Comparison of ENCODE assay signal across 21 cellular contexts in the genomic region with DNA sequence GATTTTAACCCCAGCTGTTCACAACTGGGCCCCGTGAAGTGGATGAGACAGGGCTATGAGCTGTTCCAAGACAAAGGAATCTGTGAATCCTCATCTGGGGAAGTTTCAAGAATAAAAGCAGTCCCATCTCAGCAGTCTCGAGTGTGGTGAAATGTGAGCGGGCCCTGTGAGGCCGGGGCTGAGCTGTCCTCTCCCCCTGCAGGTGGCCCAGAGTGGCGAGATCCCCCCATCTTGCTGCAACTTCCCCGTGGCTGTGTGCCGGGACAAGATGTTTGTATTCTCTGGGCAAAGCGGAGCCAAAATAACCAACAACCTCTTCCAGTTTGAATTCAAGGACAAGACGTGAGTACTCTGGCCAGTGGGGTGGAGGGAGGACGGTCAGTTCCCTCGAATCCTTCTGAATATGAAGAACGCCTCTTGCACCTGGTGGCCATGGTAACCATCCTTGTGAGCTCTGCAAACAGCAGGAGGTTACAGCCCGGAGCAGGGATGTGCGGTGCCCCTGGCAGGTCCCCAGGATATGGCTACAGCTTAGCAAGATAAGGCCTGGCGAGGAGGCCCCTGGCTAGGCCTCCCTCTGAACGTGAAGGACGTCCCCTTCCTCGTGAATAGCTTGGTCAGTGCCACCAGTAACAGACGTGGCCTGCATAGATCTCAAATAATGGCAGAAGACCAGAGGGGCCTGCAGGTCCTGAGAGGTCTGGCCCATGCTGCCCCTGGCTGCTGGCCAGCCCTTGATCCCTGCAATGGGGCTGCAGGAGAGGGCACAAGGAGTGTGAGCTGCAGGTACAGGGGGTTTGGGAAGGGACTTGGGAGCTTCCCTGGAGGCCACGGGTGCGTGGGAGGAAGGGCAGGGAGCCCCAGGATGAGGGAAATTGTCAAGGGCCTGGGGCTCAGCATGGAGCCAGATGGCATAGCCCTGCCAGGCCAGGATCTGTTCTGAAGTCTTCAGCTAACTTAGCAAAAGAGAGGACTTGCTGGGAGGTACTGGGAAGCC. TPM values are rescaled to one million over a fixed set of nuclear protein-coding genes. Genes with fewer than 3 reads are reported as not detected.
DNase-seq lines count a peak whose midpoint lies in the region; ATAC-seq and TF ChIP-seq lines count a peak whose summit lies in the region.
"Had no signal": no experiment of that assay in that cellular context is flagged by ENCODE, and none has a peak within 500 bp of the region (broad histone marks: within the 10 kb centered on the region; RNA-seq: fewer than 3 reads in every experiment).

No MANE protein-coding gene starts in this region.

- H3K4me2 ChIP-seq in BLaER1 treated with 17β-estradiol and CSF1 and Interleukin-3, amounts not matched to agents 10 nM and 100 nM = peak overlapping the region in 9 of 11 experiments; percentile 54 to 70 (median 62); a peak in 13 of 22 replicates

- H3K27me3 ChIP-seq in BLaER1 treated with 17β-estradiol and CSF1 and Interleukin-3, amounts not matched to agents 10 nM and 100 nM = no peaks in the 10 kb centered on the region
- H3K27me3 ChIP-seq: SJCRH30 had no signal

- peaks cover 0 to 86% (median 16%) of the 10 kb centered on the region in 11 experiments; a peak in 11 of 22 replicates for H4K20me1 ChIP-seq in BLaER1 treated with 17β-estradiol and CSF1 and Interleukin-3, amounts not matched to agents 10 nM and 100 nM

- H3K9me3 ChIP-seq in BLaER1 treated with 17β-estradiol and CSF1 and Interleukin-3, amounts not matched to agents 10 nM and 100 nM (replicated peaks in 1 of 11) = no peaks in the 10 kb centered on the region
- H3K9me3 ChIP-seq in T-helper 17 cell (ENCODE audit: control insufficient read depth, low read length, poor library complexity, severe bottlenecking) = no peaks in the 10 kb centered on the region
- H3K9me3 ChIP-seq: SJCRH30 had no signal

- H3K9ac ChIP-seq in BLaER1 treated with 17β-estradiol and CSF1 and Interleukin-3, amounts not matched to agents 10 nM and 100 nM = peak overlapping the region in 9 of 11 experiments; percentile 15 to 50 (median 44); a peak in 8 of 22 replicates

- H3K36me3 ChIP-seq in BLaER1 treated with 17β-estradiol and CSF1 and Interleukin-3, amounts not matched to agents 10 nM and 100 nM = peaks cover 52 to 90% (median 80%) of the 10 kb centered on the region in 11 experiments

- H3K36me3 Mint-ChIP-seq in T-helper 17 cell (ENCODE audit: low read depth) = peaks cover 9% of the 10 kb centered on the region
- H3K36me3 Mint-ChIP-seq in stimulated activated effector memory CD8-positive, alpha-beta T cell treated with anti-CD3 and anti-CD28 coated beads, Interleukin-12 subunit alpha, Interleukin-12 subunit beta, amount 100 ng/mL, for 72 hours = peaks cover 50% of the 10 kb centered on the region

- no peak overlapping the region for H3K4me3 Mint-ChIP-seq in T-helper 17 cell
- H3K4me3 Mint-ChIP-seq in stimulated activated effector memory CD8-positive, alpha-beta T cell treated with anti-CD3 and anti-CD28 coated beads, Interleukin-12 subunit alpha, Interleukin-12 subunit beta, amount 100 ng/mL, for 72 hours = no peak overlapping the region
- H3K4me3 Mint-ChIP-seq: CD8-positive, alpha-beta memory T cell had no signal

- peaks cover 12 to 21% (median 19%) of the 10 kb centered on the region in 10 experiments for H3K4me1 ChIP-seq in BLaER1 treated with 17β-estradiol and CSF1 and Interleukin-3, amounts not matched to agents 10 nM and 100 nM
- H3K4me1 ChIP-seq: SJCRH30 had no signal

- no peak overlapping the region for H3K4me3 ChIP-seq in BLaER1 treated with 17β-estradiol and CSF1 and Interleukin-3, amounts not matched to agents 10 nM and 100 nM
- H3K4me3 ChIP-seq in choroid plexus epithelial cell (ENCODE audit: low read depth, low read length) = no peak overlapping the region
- H3K4me3 ChIP-seq: SJCRH30 had no signal

- no peaks in the 10 kb centered on the region for H3K9me3 Mint-ChIP-seq in stimulated activated effector memory CD8-positive, alpha-beta T cell treated with anti-CD3 and anti-CD28 coated beads, Interleukin-12 subunit alpha, Interleukin-12 subunit beta, amount 100 ng/mL, for 72 hours
- H3K9me3 Mint-ChIP-seq: CD8-positive, alpha-beta memory T cell had no signal

- DNase-seq in T-helper 17 cell (no peak), choroid plexus epithelial cell (ENCODE audit: low read depth) (no peak)
- DNase-seq in stimulated activated effector memory CD8-positive, alpha-beta T cell treated with anti-CD3 and anti-CD28 coated beads, Interleukin-12 subunit alpha, Interleukin-12 subunit beta, amount 100 ng/mL, for 72 hours (ENCODE audit: low spot score in 2 of 2) = no peak
- no peak for DNase-seq in activated CD4-positive, alpha-beta T cell treated with anti-CD3 and anti-CD28 coated beads for 4 hours
- no peak for DNase-seq in stimulated activated CD4-positive, alpha-beta T cell treated with anti-CD3 and anti-CD28 coated beads, Interleukin-2, amount 100 ng/mL, for 24 hours
- DNase-seq: C1 segment of cervical spinal cord; CD8-positive, alpha-beta memory T cell; NCI-H1417; NCI-H187 treated with DMSO at 0.1 percent for 48 hours; NCI-H2227 treated with DMSO at 0.1 percent for 48 hours; NCI-H510A treated with DMSO at 0.1 percent for 48 hours; NCI-H774; PC-3; RPMI8226; SJCRH30 had no signal

- H3K4me1 Mint-ChIP-seq in T-helper 17 cell = peaks cover 10% of the 10 kb centered on the region
- no peaks in the 10 kb centered on the region for H3K4me1 Mint-ChIP-seq in stimulated activated effector memory CD8-positive, alpha-beta T cell treated with anti-CD3 and anti-CD28 coated beads, Interleukin-12 subunit alpha, Interleukin-12 subunit beta, amount 100 ng/mL, for 72 hours

- H3K27ac ChIP-seq in BLaER1 treated with 17β-estradiol and CSF1 and Interleukin-3, amounts not matched to agents 10 nM and 100 nM = peak overlapping the region in 2 of 11 experiments; percentile 13 to 16; a peak in 2 of 22 replicates
- H3K27ac ChIP-seq: SJCRH30 had no signal

- H3K27ac Mint-ChIP-seq in T-helper 17 cell = peak overlapping the region; percentile 6
- H3K27ac Mint-ChIP-seq in stimulated activated effector memory CD8-positive, alpha-beta T cell treated with anti-CD3 and anti-CD28 coated beads, Interleukin-12 subunit alpha, Interleukin-12 subunit beta, amount 100 ng/mL, for 72 hours = peak overlapping the region; percentile 12

- ATAC-seq in T-helper 17 cell (no peak), GM18868 (IDR thresholded peaks at IDR 0.05; ENCODE audit: unreplicated experiment) (no peak)
- ATAC-seq in stimulated activated effector memory CD8-positive, alpha-beta T cell treated with anti-CD3 and anti-CD28 coated beads, Interleukin-12 subunit alpha, Interleukin-12 subunit beta, amount 100 ng/mL, for 72 hours = no peak
- ATAC-seq: PC-3 had no signal

- H3K27me3 Mint-ChIP-seq in T-helper 17 cell = no peaks in the 10 kb centered on the region

- peak; percentile 1 for TF ChIP-seq CTCF in choroid plexus epithelial cell (conservative IDR thresholded peaks at IDR 0.05; ENCODE audit: low read depth, low read length)

RNA-seq across cellular contexts. Expression of a gene that starts 8.4 kb away (rescaled TPM):
- 10 to 100 TPM; 49.4 to 59.3 TPM for total RNA-seq in T-helper 17 cell

RNA-seq across cellular contexts. Expression of a gene that starts 11.4 kb away (rescaled TPM):
- total RNA-seq in T-helper 17 cell = 10 to 100 TPM; 41.5 to 55.6 TPM

RNA-seq across cellular contexts. Expression of a gene that starts 23.4 kb away (rescaled TPM):
- total RNA-seq in T-helper 17 cell = 1 to 10 TPM in 1 of 2 donors, under 1 TPM in 1; 0.34 to 1.2 TPM
- total RNA-seq: A673, SJCRH30 had no signal

RNA-seq across cellular contexts. Expression of a gene that starts 24.5 kb away (rescaled TPM):
- total RNA-seq in T-helper 17 cell = 1 to 10 TPM in 1 of 2 donors, under 1 TPM in 1; 0.39 to 1.0 TPM
- total RNA-seq: H1 had no signal

RNA-seq across cellular contexts. Expression of a gene that starts 41.9 kb away (rescaled TPM):
- total RNA-seq in T-helper 17 cell = under 1 TPM; 0.13 to 0.15 TPM
- total RNA-seq: A673, H1, HT-29, M059J, PC-3, SJCRH30 had no signal
